In genomic region chr17:73798111-73798748, GRCh38 we compare ENCODE assay signal across 1 cellular context.
A peak's percentile ranks its signal among the peaks of the same experiment; 100 is the strongest.
TF ChIP-seq lines count a peak whose summit lies in the region.

No MANE protein-coding gene starts in this region.

TF ChIP-seq in K562, 482 proteins besides CTCF, POLR2A, EP300 and RAD21:
- TF ChIP-seq ZNF518B (CRISPR knock-in tag; IDR thresholded peaks at IDR 0.05) (no peak), CEBPB (tag; IDR thresholded peaks at IDR 0.05) (peak; percentile 15; the same call in 1 of the 2 replicates), ZFP36 (IDR thresholded peaks at IDR 0.05; ENCODE audit: low read depth, low read length, partially characterized antibody) (no peak), C11orf30 (IDR thresholded peaks at IDR 0.05; ENCODE audit: low read depth) (0 out of 2 replicates have a peak, but pooled peaks have one; percentile 15), MAFG (tag; conservative IDR thresholded peaks at IDR 0.05) (peak; percentile 42; the same call in 1 of the 2 replicates), ZNF280B (CRISPR knock-in tag; IDR thresholded peaks at IDR 0.05) (no peak), ZNF316 (IDR thresholded peaks at IDR 0.05) (peak; percentile 32; the same call in 1 of the 2 replicates), IRF2 (CRISPR knock-in tag; IDR thresholded peaks at IDR 0.05) (no peak), NFE2 (IDR thresholded peaks at IDR 0.05; ENCODE audit: low read depth) (peak; percentile 40; the same call in 1 of the 2 replicates), NFIC (IDR thresholded peaks at IDR 0.05) (peak; percentile 88)
- TF ChIP-seq, protein P1, sequence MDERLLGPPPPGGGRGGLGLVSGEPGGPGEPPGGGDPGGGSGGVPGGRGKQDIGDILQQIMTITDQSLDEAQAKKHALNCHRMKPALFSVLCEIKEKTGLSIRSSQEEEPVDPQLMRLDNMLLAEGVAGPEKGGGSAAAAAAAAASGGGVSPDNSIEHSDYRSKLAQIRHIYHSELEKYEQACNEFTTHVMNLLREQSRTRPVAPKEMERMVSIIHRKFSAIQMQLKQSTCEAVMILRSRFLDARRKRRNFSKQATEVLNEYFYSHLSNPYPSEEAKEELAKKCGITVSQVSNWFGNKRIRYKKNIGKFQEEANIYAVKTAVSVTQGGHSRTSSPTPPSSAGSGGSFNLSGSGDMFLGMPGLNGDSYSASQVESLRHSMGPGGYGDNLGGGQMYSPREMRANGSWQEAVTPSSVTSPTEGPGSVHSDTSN (CRISPR knock-in tag; IDR thresholded peaks at IDR 0.05; ENCODE audit: low read depth) = no peak
- TF ChIP-seq, protein P1 (tag; conservative IDR thresholded peaks at IDR 0.05; ENCODE audit: low read depth) = 0 out of 2 replicates have a peak, but pooled peaks have one; percentile 20
